Comparison of ENCODE assay signal across 17 cellular contexts in genomic region chr2:20183373-20183772, GRCh38. TPM values are rescaled to one million over a fixed set of nuclear protein-coding genes. Genes with fewer than 3 reads are reported as not detected.
DNase-seq lines count a peak whose midpoint lies in the region; ATAC-seq, FAIRE-seq and TF ChIP-seq lines count a peak whose summit lies in the region.
"Had no signal": no experiment of that assay in that cellular context is flagged by ENCODE, and none has a peak within 500 bp of the region (broad histone marks: within the 10 kb centered on the region; RNA-seq: fewer than 3 reads in every experiment).

No MANE protein-coding gene starts in this region.

- intact Hi-C loops in Panc1 (cut with micrococcal nuclease; ENCODE audit: unreplicated experiment) (no loop called here), MCF 10A (cut with micrococcal nuclease) (loop anchor here (2.0 kb wide), 1 partner anchor 43 kb away; no protein-coding TSS in a partner anchor)

- H3K27ac ChIP-seq in Panc1 (ENCODE audit: low read length) (peak overlapping the region; percentile 63; the same call in 1 of the 2 replicates), keratinocyte (ENCODE audit: control insufficient read depth, insufficient read depth, low read length) (no peak overlapping the region), neural progenitor cell (no peak overlapping the region)
- H3K27ac ChIP-seq: GM23248 had no signal

- ATAC-seq in Panc1: no peak
- no peak for ATAC-seq in HG02970 (IDR thresholded peaks at IDR 0.05; ENCODE audit: low FRiP score, unreplicated experiment)
- ATAC-seq: HCT116 had no signal

- H3K9ac ChIP-seq in keratinocyte (ENCODE audit: control insufficient read depth, extremely low read depth, insufficient read depth, low read length) (peak overlapping the region; percentile 8), neural progenitor cell (no peak overlapping the region)
- H3K9ac ChIP-seq: GM23248 had no signal

- H3K4me2 ChIP-seq in keratinocyte (ENCODE audit: control insufficient read depth, extremely low read depth, insufficient read depth, low read depth, low read length) (no peak overlapping the region), neural progenitor cell (no peak overlapping the region)

- POLR2A ChIA-PET in Panc1 (lab: Charles Lee): no interaction called here
- POLR2A ChIA-PET in MCF 10A (lab: Yijun Ruan, JAX): interaction anchor here (0.6 to 2.5 kb wide), 10 partner anchors 23 to 74 kb away, joined by 3 to 19 read pairs (median 4); partner anchors contain the start of gene SDC1

- H3K4me1 ChIP-seq in Panc1 (ENCODE audit: control insufficient read depth, insufficient read depth, low read length): peaks cover 30% of the 10 kb centered on the region
- H3K4me1 ChIP-seq in keratinocyte (ENCODE audit: control insufficient read depth, extremely low read depth, insufficient read depth, low read length): peaks cover 68% of the 10 kb centered on the region
- peaks cover 38% of the 10 kb centered on the region for H3K4me1 ChIP-seq in neural progenitor cell

- H3K36me3 Mint-ChIP-seq in neural progenitor cell (no peaks in the 10 kb centered on the region), MCF 10A (ENCODE audit: insufficient read depth, unreplicated experiment) (no peaks in the 10 kb centered on the region)
- H3K36me3 Mint-ChIP-seq: CD8-positive, alpha-beta memory T cell had no signal

- dilution Hi-C loops in keratinocyte (cut with MboI; ENCODE audit: extremely low pct_ligation_motif_present, low sequenced_read_pairs): no loop called here

- H4K20me1 ChIP-seq in keratinocyte (ENCODE audit: control insufficient read depth, extremely low read depth, insufficient read depth, low read length) (no peaks in the 10 kb centered on the region), neural progenitor cell (ENCODE audit: low read depth) (peaks cover 2% of the 10 kb centered on the region)

- in situ Hi-C loops in Panc1 (cut with HindIII; ENCODE audit: low pct_unique_long_range_greater_than_20kb, low sequenced_read_pairs): no loop called here

- peaks cover 20% of the 10 kb centered on the region for H3K4me1 Mint-ChIP-seq in neural progenitor cell
- peaks cover 32% of the 10 kb centered on the region for H3K4me1 Mint-ChIP-seq in MCF 10A (ENCODE audit: insufficient read depth, unreplicated experiment)
- H3K4me1 Mint-ChIP-seq: CD8-positive, alpha-beta memory T cell had no signal

- H3K9me3 ChIP-seq in Panc1 (ENCODE audit: control insufficient read depth, insufficient read depth, low read depth, low read length): no peaks in the 10 kb centered on the region
- H3K9me3 ChIP-seq in keratinocyte (ENCODE audit: control insufficient read depth, low read depth, low read length): no peaks in the 10 kb centered on the region
- no peaks in the 10 kb centered on the region for H3K9me3 ChIP-seq in neural progenitor cell (ENCODE audit: low read depth)

- H3K9me1 ChIP-seq in keratinocyte (ENCODE audit: control insufficient read depth, extremely low read depth, insufficient read depth, low read length): no peaks in the 10 kb centered on the region

- H3K36me3 ChIP-seq in Panc1 (ENCODE audit: control insufficient read depth, insufficient read depth, low read length) (no peaks in the 10 kb centered on the region), keratinocyte (ENCODE audit: control insufficient read depth in 2 of 2, extremely low read depth in 1 of 2, insufficient read depth in 2 of 2, low read length in 2 of 2) (no peaks in the 10 kb centered on the region), neural progenitor cell (no peaks in the 10 kb centered on the region)

- H3K27me3 ChIP-seq in Panc1 (ENCODE audit: control insufficient read depth, insufficient read depth, low read length): no peaks in the 10 kb centered on the region
- no peaks in the 10 kb centered on the region for H3K27me3 ChIP-seq in keratinocyte (ENCODE audit: control insufficient read depth, extremely low read depth, insufficient read depth, low read length)
- H3K27me3 ChIP-seq in neural progenitor cell: no peaks in the 10 kb centered on the region

- H2AFZ ChIP-seq in keratinocyte (ENCODE audit: control insufficient read depth, low read length) (no peak overlapping the region), neural progenitor cell (replicated peaks) (no peak overlapping the region)
- H2AFZ ChIP-seq: GM23248 had no signal

- H3K4me3 Mint-ChIP-seq in neural progenitor cell (no peak overlapping the region), MCF 10A (ENCODE audit: unreplicated experiment) (no peak overlapping the region)
- H3K4me3 Mint-ChIP-seq: CD8-positive, alpha-beta memory T cell had no signal

- BruUV-seq in Panc1 (replicated peaks; lab: Mats Ljungman, UMichigan) (no TSS peak), MCF 10A (replicated peaks; lab: Mats Ljungman, UMichigan) (no TSS peak)

- H3K9me3 Mint-ChIP-seq in neural progenitor cell: no peaks in the 10 kb centered on the region
- no peaks in the 10 kb centered on the region for H3K9me3 Mint-ChIP-seq in MCF 10A (ENCODE audit: unreplicated experiment)
- H3K9me3 Mint-ChIP-seq: CD8-positive, alpha-beta memory T cell had no signal

- DNase-seq in Panc1 (ENCODE audit: low read depth, low spot score) (no peak), keratinocyte (ENCODE audit: low read depth, low spot score) (no peak), neural progenitor cell (ENCODE audit: low spot score) (no peak), MCF 10A (ENCODE audit: unreplicated experiment) (no peak), OCI-M2 (lab: John Stamatoyannopoulos, UW; ENCODE audit: unreplicated experiment) (no peak)
- DNase-seq in stimulated activated CD4-positive, alpha-beta T cell treated with anti-CD3 and anti-CD28 coated beads, Interleukin-4, amount 100 ng/mL, for 4 hours: no peak
- DNase-seq: DND-41, GDM1, Karpas-422, NCI-H1930, NCI-H2171 treated with DMSO at 0.1 percent for 48 hours, NCI-H510A had no signal

- peaks cover 8% of the 10 kb centered on the region for H3F3A ChIP-seq in neural progenitor cell (ENCODE audit: low read depth)

- TF ChIP-seq CTCF in Panc1 (IDR thresholded peaks at IDR 0.05) (no peak), keratinocyte (optimal IDR thresholded peaks at IDR 0.05 in 1 of 3, IDR thresholded peaks at IDR 0.05 in 1 of 3, conservative IDR thresholded peaks at IDR 0.05 in 1 of 3; ENCODE audit: extremely low read depth in 1 of 3, insufficient read depth in 2 of 3, low read length in 3 of 3) (no peak), neural progenitor cell (IDR thresholded peaks at IDR 0.05) (no peak), MCF 10A (IDR thresholded peaks at IDR 0.05; ENCODE audit: unreplicated experiment) (no peak)

- FAIRE-seq in keratinocyte (lab: Jason Lieb, UNC): no peak
- FAIRE-seq: GM12892 had no signal

- H3K27ac Mint-ChIP-seq in neural progenitor cell: peak overlapping the region; percentile 28
- H3K27ac Mint-ChIP-seq in MCF 10A (ENCODE audit: low read depth, unreplicated experiment): no peak overlapping the region
- H3K27ac Mint-ChIP-seq: CD8-positive, alpha-beta memory T cell had no signal

- H3K27me3 Mint-ChIP-seq in neural progenitor cell (ENCODE audit: insufficient read depth, low read depth) (peaks cover 6% of the 10 kb centered on the region), MCF 10A (ENCODE audit: insufficient read depth, unreplicated experiment) (no peaks in the 10 kb centered on the region)

- CTCF ChIA-PET in Panc1 (lab: Charles Lee): no interaction called here
- CTCF ChIA-PET in MCF 10A (lab: Yijun Ruan, JAX): interaction anchor here (0.6 to 1.9 kb wide), 11 partner anchors 10 to 114 kb away, joined by 3 to 15 read pairs (median 4); partner anchors contain the start of gene SDC1

- H3K79me2 ChIP-seq in keratinocyte (ENCODE audit: control insufficient read depth, insufficient read depth, low read length): no peaks in the 10 kb centered on the region
- no peaks in the 10 kb centered on the region for H3K79me2 ChIP-seq in neural progenitor cell (ENCODE audit: low read depth)

- H3K4me3 ChIP-seq in Panc1 (ENCODE audit: low read depth in 2 of 2, low read length in 2 of 2) (no peak overlapping the region), keratinocyte (ENCODE audit: control insufficient read depth in 2 of 3, extremely low read depth in 1 of 3, insufficient read depth in 2 of 3, low read depth in 1 of 3, low read length in 3 of 3) (no peak overlapping the region), neural progenitor cell (no peak overlapping the region)
- H3K4me3 ChIP-seq: GM23248 had no signal

RNA-seq across cellular contexts. Expression of gene SDC1, which starts 41.6 kb away (rescaled TPM):
- 93.0 TPM for total RNA-seq in Panc1 (2021; ENCODE audit: unreplicated experiment)
- polyA plus RNA-seq in Panc1 (2012; ENCODE audit: insufficient read length): 74.4 TPM
- polyA plus RNA-seq in keratinocyte: 696 to 1,073 TPM (median 1,057 TPM) in 3 replicates
- 577 TPM for polyA plus RNA-seq in keratinocyte (2011; ENCODE audit: low read depth)
- polyA plus RNA-seq in keratinocyte (2011; cell fraction: cytosol; rRNA removed): 226 and 414 TPM in 2 replicates
- polyA plus RNA-seq in keratinocyte (2011; cell fraction: nucleus; rRNA removed): 1,167 and 1,399 TPM in 2 replicates
- polyA plus RNA-seq in keratinocyte (2012; ENCODE audit: low replicate concordance): 758 and 1,072 TPM in 2 replicates
- 474 to 810 TPM (median 579 TPM) in 3 replicates for polyA minus RNA-seq in keratinocyte
- 947 TPM for polyA minus RNA-seq in keratinocyte (2011; cell fraction: cytosol; rRNA and poly(A)+ RNA removed)
- 1,336 and 1,444 TPM in 2 replicates for polyA minus RNA-seq in keratinocyte (2011; cell fraction: nucleus; rRNA and poly(A)+ RNA removed)
- 27.5 and 54.0 TPM in 2 replicates for total RNA-seq in neural progenitor cell (ENCODE audit: low replicate concordance)
- 214 and 232 TPM in 2 replicates for total RNA-seq in MCF 10A (2022)
- polyA plus RNA-seq: CD8-positive, alpha-beta memory T cell had no signal
